In the genomic region with DNA sequence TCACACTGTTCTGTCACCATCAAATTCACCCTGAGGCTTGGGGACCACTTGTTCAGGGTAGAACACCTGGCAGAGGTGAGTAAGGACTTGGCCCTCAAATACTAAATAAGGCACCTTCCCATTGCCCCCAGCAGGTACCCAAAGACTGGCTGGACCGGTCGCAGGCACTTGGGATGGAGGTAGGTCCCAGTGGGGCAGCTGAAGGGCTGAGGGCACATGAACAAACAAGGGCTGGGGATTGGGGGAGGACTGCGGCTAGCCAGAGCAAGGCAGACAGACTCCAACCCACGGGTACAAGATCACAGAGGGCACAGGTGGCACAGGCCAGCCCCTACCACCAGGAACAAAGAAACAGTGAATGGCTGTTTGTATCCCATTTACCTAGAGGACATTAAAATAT, we compare ENCODE assay signal across 1 cellular context.
TF ChIP-seq lines count a peak whose summit lies in the region.

No MANE protein-coding gene starts in this region.

TF ChIP-seq in K562, 482 proteins besides CTCF, POLR2A, EP300 and RAD21:
- TF ChIP-seq CC2D1A (IDR thresholded peaks at IDR 0.05) (no peak), ZNF699 (CRISPR knock-in tag; IDR thresholded peaks at IDR 0.05; ENCODE audit: insufficient replicate concordance) (peak; percentile 22)
TF ChIP-seq in K562: peak in this region for 1.
